Comparison of ENCODE assay signal across 9 cellular contexts in genomic region chr1:41371630-41372599, GRCh38. TPM values are rescaled to one million over a fixed set of nuclear protein-coding genes. Genes with fewer than 3 reads are reported as not detected.
A peak's percentile ranks its signal among the peaks of the same experiment; 100 is the strongest.
DNase-seq lines count a peak whose midpoint lies in the region; ATAC-seq lines count a peak whose summit lies in the region.
"Had no signal": no experiment of that assay in that cellular context is flagged by ENCODE, and none has a peak within 500 bp of the region (broad histone marks: within the 10 kb centered on the region; RNA-seq: fewer than 3 reads in every experiment).

No MANE protein-coding gene starts in this region.

- no peaks in the 10 kb centered on the region for H3K9me3 ChIP-seq in iPS-18a (ENCODE audit: control insufficient read depth, low read depth, low read length)

- no peaks in the 10 kb centered on the region for H3K36me3 ChIP-seq in iPS-18a (ENCODE audit: control insufficient read depth, low read depth, low read length)

- H3K9ac ChIP-seq in iPS-18a (ENCODE audit: low read length) = no peak overlapping the region

- no peaks in the 10 kb centered on the region for H3K9me3 Mint-ChIP-seq in naive thymus-derived CD8-positive, alpha-beta T cell

- DNase-seq in Right ventricle myocardium inferior (ENCODE audit: missing footprints) = no peak
- DNase-seq in cardiac septum (ENCODE audit: low spot score) = no peak
- peak; percentile 95 for DNase-seq in RPMI8226
- DNase-seq in naive thymus-derived CD8-positive, alpha-beta T cell = no peak
- no peak for DNase-seq in GM03348 (ENCODE audit: low spot score)

- no peak overlapping the region for H3K27ac Mint-ChIP-seq in naive thymus-derived CD8-positive, alpha-beta T cell

- ATAC-seq in Right ventricle myocardium inferior (peak; percentile 71), HG03280 (IDR thresholded peaks at IDR 0.05; ENCODE audit: unreplicated experiment) (no peak), HG03520 (IDR thresholded peaks at IDR 0.05; ENCODE audit: unreplicated experiment) (no peak)
- ATAC-seq in naive thymus-derived CD8-positive, alpha-beta T cell = no peak

- peaks cover 11 to 70% (median 47%) of the 10 kb centered on the region in 5 donors for H3K27me3 Mint-ChIP-seq in naive thymus-derived CD8-positive, alpha-beta T cell

- no peak overlapping the region for H3K4me3 Mint-ChIP-seq in naive thymus-derived CD8-positive, alpha-beta T cell

- H3K36me3 Mint-ChIP-seq in naive thymus-derived CD8-positive, alpha-beta T cell = no peaks in the 10 kb centered on the region

- POLR2A ChIA-PET in naive thymus-derived CD8-positive, alpha-beta T cell (lab: Charles Lee) = interaction anchor here (1.1 kb wide), 1 partner anchor 10 kb away, joined by 3 read pairs; no protein-coding TSS in a partner anchor

- H3K27me3 ChIP-seq in iPS-18a (ENCODE audit: control insufficient read depth, insufficient read depth, low read length) = peaks cover 20% of the 10 kb centered on the region

- H3K27ac ChIP-seq in iPS-18a (ENCODE audit: low read length) = no peak overlapping the region

- peaks cover 1 to 12% (median 10%) of the 10 kb centered on the region in 4 donors for H3K4me1 Mint-ChIP-seq in naive thymus-derived CD8-positive, alpha-beta T cell

- H3K4me3 ChIP-seq in iPS-18a (ENCODE audit: low read length) = peak overlapping the region; percentile 25
- H3K4me3 ChIP-seq: lung had no signal

- H3K4me1 ChIP-seq in iPS-18a (ENCODE audit: control insufficient read depth, low read depth, low read length) = peaks cover 46% of the 10 kb centered on the region

- intact Hi-C loops in Right ventricle myocardium inferior (cut with DNase I) = no loop called here
- intact Hi-C loops in cardiac septum (cut with DNase I) = no loop called here

RNA-seq across cellular contexts. Expression of gene FOXO6, which starts 10.7 kb away (rescaled TPM):
- total RNA-seq in Right ventricle myocardium inferior (4.5 TPM), cardiac septum (2.0 TPM)
- under 1 TPM in 1 of 2 experiments, not detected in 1; 0.19 TPM for total RNA-seq in naive thymus-derived CD8-positive, alpha-beta T cell
- polyA plus RNA-seq in naive thymus-derived CD8-positive, alpha-beta T cell = not detected
